28 cellular contexts compared by ENCODE assay signal in the genomic region with DNA sequence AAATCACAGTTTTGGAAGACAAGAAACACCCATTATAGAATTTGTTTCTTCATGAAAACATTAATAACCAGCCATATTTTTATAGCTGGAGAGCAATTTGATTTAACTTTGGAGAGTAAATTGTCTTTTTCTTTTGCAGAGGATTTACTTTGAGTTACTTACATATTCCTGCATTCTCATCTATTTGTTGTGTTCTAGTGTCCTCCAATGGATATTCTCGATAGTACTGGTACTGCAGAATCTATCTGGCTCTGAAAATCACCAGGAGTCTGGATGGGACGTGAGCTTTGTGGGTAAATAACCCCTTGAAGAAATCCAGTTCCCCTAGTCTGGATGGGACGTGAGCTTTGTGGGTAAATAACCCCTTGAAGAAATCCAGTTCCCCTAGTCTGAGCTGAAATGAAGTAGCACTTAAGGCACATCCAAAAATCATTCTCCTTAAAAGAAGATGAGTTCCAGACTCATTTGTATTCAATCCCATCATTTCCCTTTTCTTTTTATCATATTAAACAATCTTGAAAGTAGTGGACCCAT.
A peak's percentile ranks its signal among the peaks of the same experiment; 100 is the strongest.
DNase-seq lines count a peak whose midpoint lies in the region; ATAC-seq, FAIRE-seq and TF ChIP-seq lines count a peak whose summit lies in the region.
"Had no signal": no experiment of that assay in that cellular context is flagged by ENCODE, and none has a peak within 500 bp of the region (broad histone marks: within the 10 kb centered on the region; RNA-seq: fewer than 3 reads in every experiment).

No MANE protein-coding gene starts in this region.

- no peaks in the 10 kb centered on the region for H3K36me3 Mint-ChIP-seq in endodermal cell (ENCODE audit: low read depth)
- H3K36me3 Mint-ChIP-seq: brain, CD14-positive monocyte had no signal

- CTCF ChIA-PET in RWPE1 (lab: Yijun Ruan, JAX): interaction anchor here (0.6 kb wide), 1 partner anchor 421 kb away, joined by 3 read pairs; no protein-coding TSS in a partner anchor

- H3K4me3 ChIP-seq in LNCaP clone FGC (ENCODE audit: low read depth, low read length) (no peak overlapping the region), endodermal cell (ENCODE audit: low read length) (no peak overlapping the region), psoas muscle (no peak overlapping the region)
- H3K4me3 ChIP-seq: adrenal gland, gastrocnemius medialis, spleen, transverse colon had no signal

- TF ChIP-seq CTCF in D721Med (IDR thresholded peaks at IDR 0.05; ENCODE audit: insufficient read depth, missing control alignments): peak; percentile 29
- peak; percentile 35 for TF ChIP-seq CTCF in LNCaP clone FGC (IDR thresholded peaks at IDR 0.05; ENCODE audit: control insufficient read depth, extremely low read depth, insufficient read depth)
- TF ChIP-seq CTCF in endodermal cell (conservative IDR thresholded peaks at IDR 0.05): peak; percentile 55
- TF ChIP-seq CTCF in psoas muscle (IDR thresholded peaks at IDR 0.05): peak; percentile 17
- TF ChIP-seq CTCF in RWPE1 (conservative IDR thresholded peaks at IDR 0.05; ENCODE audit: low read depth): no peak

- H3K4me1 Mint-ChIP-seq in endodermal cell: no peaks in the 10 kb centered on the region
- H3K4me1 Mint-ChIP-seq: activated CD4-positive, alpha-beta T cell treated with anti-CD3 and anti-CD28 coated beads, Interleukin-2, amount 10 ng/mL, durations not matched to agents 7 days and 5 days; brain had no signal

- H3K36me3 ChIP-seq in endodermal cell (ENCODE audit: control insufficient read depth, insufficient read depth, low read length) (no peaks in the 10 kb centered on the region), psoas muscle (ENCODE audit: insufficient read depth in 1 of 2, low read depth in 1 of 2) (no peaks in the 10 kb centered on the region)
- H3K36me3 ChIP-seq: adrenal gland, gastrocnemius medialis, spleen, transverse colon, WERI-Rb-1 had no signal

- no peak for FAIRE-seq in D721Med (lab: Jason Lieb, UNC)
- FAIRE-seq: GM12891, HepG2 had no signal

- POLR2A ChIA-PET in RWPE1 (lab: Yijun Ruan, JAX; ENCODE audit: low non-redundant PET): no interaction called here

- H3K27ac Mint-ChIP-seq in endodermal cell: no peak overlapping the region
- H3K27ac Mint-ChIP-seq: activated CD4-positive, alpha-beta T cell treated with anti-CD3 and anti-CD28 coated beads, Interleukin-2, amount 10 ng/mL, durations not matched to agents 7 days and 5 days; activated naive CD4-positive, alpha-beta T cell treated with anti-CD3 and anti-CD28 coated beads for 36 hours; brain; CD14-positive monocyte; T-helper 2 cell treated with Interferon-gamma antibody and Interleukin-4, amounts not matched to agents 5 μg/mL and 100 μg/mL, for 36 hours had no signal

- H3K9me3 Mint-ChIP-seq in endodermal cell: no peaks in the 10 kb centered on the region
- H3K9me3 Mint-ChIP-seq: activated CD4-positive, alpha-beta T cell treated with anti-CD3 and anti-CD28 coated beads, Interleukin-2, amount 10 ng/mL, durations not matched to agents 7 days and 5 days; activated naive CD4-positive, alpha-beta T cell treated with anti-CD3 and anti-CD28 coated beads for 36 hours; brain; T-helper 2 cell treated with Interferon-gamma antibody and Interleukin-4, amounts not matched to agents 5 μg/mL and 100 μg/mL, for 36 hours had no signal

- no peak overlapping the region for H3K4me3 Mint-ChIP-seq in endodermal cell
- H3K4me3 Mint-ChIP-seq: activated CD4-positive, alpha-beta T cell treated with anti-CD3 and anti-CD28 coated beads, Interleukin-2, amount 10 ng/mL, durations not matched to agents 7 days and 5 days; activated naive CD4-positive, alpha-beta T cell treated with anti-CD3 and anti-CD28 coated beads for 36 hours; brain; CD14-positive monocyte; T-helper 2 cell treated with Interferon-gamma antibody and Interleukin-4, amounts not matched to agents 5 μg/mL and 100 μg/mL, for 36 hours had no signal

- H3K27me3 ChIP-seq in endodermal cell (ENCODE audit: control insufficient read depth, insufficient read depth, low read length, poor library complexity, severe bottlenecking) (no peaks in the 10 kb centered on the region), psoas muscle (ENCODE audit: insufficient read depth in 3 of 3, low read length in 2 of 3) (no peaks in the 10 kb centered on the region)
- H3K27me3 ChIP-seq: adrenal gland, gastrocnemius medialis, spleen, transverse colon had no signal

- H3K9me3 ChIP-seq in endodermal cell (ENCODE audit: control insufficient read depth, low read length) (no peaks in the 10 kb centered on the region), psoas muscle (no peaks in the 10 kb centered on the region)
- H3K9me3 ChIP-seq: adrenal gland, gastrocnemius medialis, spleen, transverse colon had no signal

- H3K27me3 Mint-ChIP-seq in endodermal cell (ENCODE audit: insufficient read depth): no peaks in the 10 kb centered on the region
- H3K27me3 Mint-ChIP-seq: activated CD4-positive, alpha-beta T cell treated with anti-CD3 and anti-CD28 coated beads, Interleukin-2, amount 10 ng/mL, durations not matched to agents 7 days and 5 days; brain had no signal

- no peak for ATAC-seq in psoas muscle
- ATAC-seq: gastrocnemius medialis, HepG2, left lobe of liver, Right ventricle myocardium inferior had no signal

- intact Hi-C loops in psoas muscle (cut with DNase I): no loop called here

- WGBS in endodermal cell (ENCODE audit: insufficient coverage in 1 of 2, insufficient read length in 1 of 2), 2 experiments: 83 to 88% methylated on average over 2 to 3 of the region's 3 CpGs
- WGBS in psoas muscle, 3 donors: 54 to 66% (median 54%) methylated on average over 3 of the region's 3 CpGs

- H3K27ac ChIP-seq in endodermal cell (ENCODE audit: low read depth, low read length) (no peak overlapping the region), psoas muscle (no peak overlapping the region), RWPE1 (no peak overlapping the region)
- H3K27ac ChIP-seq: adrenal gland, gastrocnemius medialis, spleen, transverse colon, WERI-Rb-1 had no signal

- no peak overlapping the region for H3K9ac ChIP-seq in endodermal cell (ENCODE audit: extremely low read depth, low read length, poor library complexity, severe bottlenecking)

- DNase-seq in D721Med (ENCODE audit: insufficient read length, low spot score) (no peak), LNCaP clone FGC (ENCODE audit: low read depth) (no peak), endodermal cell (no peak), psoas muscle (no peak), nucleus accumbens (lab: John Stamatoyannopoulos, UW) (no peak), RWPE1 (ENCODE audit: low spot score) (no peak), NOMO-1 (lab: John Stamatoyannopoulos, UW; ENCODE audit: unreplicated experiment in 2 of 2) (no peak)
- DNase-seq: activated CD4-positive, alpha-beta T cell treated with anti-CD3 and anti-CD28 coated beads, Interleukin-2, amount 10 ng/mL, durations not matched to agents 7 days and 5 days; activated naive CD4-positive, alpha-beta T cell treated with anti-CD3 and anti-CD28 coated beads for 36 hours; adrenal gland; effector CD8-positive, alpha-beta T cell; gastrocnemius medialis; GOT3; hippocampal formation; Kasumi-1; NCI-H146; NCI-H510A; occipital lobe; spleen; transverse colon; WERI-Rb-1 had no signal

- H3K4me1 ChIP-seq in endodermal cell (ENCODE audit: control insufficient read depth, insufficient read depth, low read length) (no peaks in the 10 kb centered on the region), psoas muscle (no peaks in the 10 kb centered on the region)
- H3K4me1 ChIP-seq: adrenal gland, gastrocnemius medialis, spleen, transverse colon had no signal
